Comparison of ENCODE assay signal across 1 cellular context in the genomic region with DNA sequence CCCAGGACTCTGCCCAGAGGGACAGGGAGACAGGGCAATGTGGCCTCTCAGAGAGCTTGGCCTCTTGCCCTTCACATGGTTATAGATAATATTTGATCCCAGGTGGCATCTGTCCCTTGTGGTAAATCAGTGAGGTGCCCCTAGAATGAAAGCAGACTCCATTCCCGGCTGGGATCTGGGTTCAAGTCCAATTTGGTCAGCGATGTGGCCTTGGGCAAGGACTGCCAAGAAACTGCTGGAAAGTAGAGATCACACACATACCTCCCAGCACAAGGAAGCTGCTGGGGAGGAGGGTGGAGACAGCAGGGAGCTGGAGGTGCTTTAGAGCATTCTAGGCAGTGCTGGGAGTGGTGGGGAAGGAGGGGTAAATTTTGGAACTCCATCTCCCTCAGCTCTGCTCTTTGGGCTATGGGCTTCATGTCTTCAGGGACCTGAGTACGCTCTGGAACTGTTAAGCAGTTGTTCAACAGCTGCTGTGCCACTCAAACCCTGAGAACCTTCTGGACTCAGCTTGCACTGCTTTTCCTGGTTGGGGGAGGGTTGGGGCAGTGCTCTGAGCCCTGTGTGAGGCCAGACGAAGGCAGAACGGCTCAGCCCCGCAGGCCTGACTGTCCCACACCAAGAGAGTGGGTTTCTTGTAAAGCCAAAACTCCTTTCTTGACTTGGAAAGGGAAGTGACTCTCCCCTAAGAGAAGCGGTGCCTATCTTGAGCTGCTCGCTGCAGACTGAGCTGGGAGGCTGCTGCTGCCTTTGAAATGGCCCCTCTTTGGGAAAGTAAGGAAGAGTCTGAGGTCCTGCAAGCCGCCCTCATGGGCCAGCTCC.
TF ChIP-seq lines count a peak whose summit lies in the region.

No MANE protein-coding gene starts in this region.

TF ChIP-seq in GM23338, 12 proteins besides CTCF, POLR2A, EP300 and RAD21 (continued from another document):
- no peak for TF ChIP-seq ZNF462 (CRISPR knock-in tag; IDR thresholded peaks at IDR 0.05)
- TF ChIP-seq, protein P1, sequence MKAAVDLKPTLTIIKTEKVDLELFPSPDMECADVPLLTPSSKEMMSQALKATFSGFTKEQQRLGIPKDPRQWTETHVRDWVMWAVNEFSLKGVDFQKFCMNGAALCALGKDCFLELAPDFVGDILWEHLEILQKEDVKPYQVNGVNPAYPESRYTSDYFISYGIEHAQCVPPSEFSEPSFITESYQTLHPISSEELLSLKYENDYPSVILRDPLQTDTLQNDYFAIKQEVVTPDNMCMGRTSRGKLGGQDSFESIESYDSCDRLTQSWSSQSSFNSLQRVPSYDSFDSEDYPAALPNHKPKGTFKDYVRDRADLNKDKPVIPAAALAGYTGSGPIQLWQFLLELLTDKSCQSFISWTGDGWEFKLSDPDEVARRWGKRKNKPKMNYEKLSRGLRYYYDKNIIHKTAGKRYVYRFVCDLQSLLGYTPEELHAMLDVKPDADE (IDR thresholded peaks at IDR 0.05), result no peak
- no peak for TF ChIP-seq POLR2AphosphoS5 (IDR thresholded peaks at IDR 0.05; ENCODE audit: low read depth)
- TF ChIP-seq ZNF331 (CRISPR knock-in tag; IDR thresholded peaks at IDR 0.05; ENCODE audit: low read depth), result no peak
- no peak for TF ChIP-seq JUNB (IDR thresholded peaks at IDR 0.05; ENCODE audit: unreplicated experiment)
- TF ChIP-seq CREB1 (CRISPR knock-in tag; IDR thresholded peaks at IDR 0.05; ENCODE audit: low read depth), result no peak
- no peak for TF ChIP-seq NANOG (IDR thresholded peaks at IDR 0.05; ENCODE audit: borderline replicate concordance)
- TF ChIP-seq EZH2 (IDR thresholded peaks at IDR 0.05; ENCODE audit: low read depth, unreplicated experiment), result no peak
